Comparison of ENCODE assay signal across 7 cellular contexts in genomic region chr3:107524214-107525100, GRCh38. TPM values are rescaled to one million over a fixed set of nuclear protein-coding genes. Genes with fewer than 3 reads are reported as not detected.
DNase-seq lines count a peak whose midpoint lies in the region; ATAC-seq, FAIRE-seq and TF ChIP-seq lines count a peak whose summit lies in the region.

No MANE protein-coding gene starts in this region.

- TF ChIP-seq POLR2A in GM12891 (IDR thresholded peaks at IDR 0.05; ENCODE audit: low read depth, low read length): 0 out of 2 replicates have a peak, but pooled peaks have one; percentile 24
- no peak for TF ChIP-seq POLR2A in lower leg skin (IDR thresholded peaks at IDR 0.05)

- H3K4me3 ChIP-seq in duodenal mucosa (ENCODE audit: low read depth in 1 of 2, low read length in 2 of 2) (peak overlapping the region; percentile 89 to 96), lower leg skin (ENCODE audit: low read depth, poor library complexity, severe bottlenecking) (peak overlapping the region; percentile 63)

- no peaks in the 10 kb centered on the region for H3K36me3 ChIP-seq in duodenal mucosa (ENCODE audit: control insufficient read depth in 1 of 2, insufficient read depth in 2 of 2, low read length in 2 of 2)

- H3K9ac ChIP-seq in duodenal mucosa (ENCODE audit: low read depth in 1 of 2, low read length in 2 of 2): peak overlapping the region; percentile 82 to 83

- no peak for TF ChIP-seq CTCF in lower leg skin (IDR thresholded peaks at IDR 0.05)

- peaks cover 7 to 11% of the 10 kb centered on the region in 2 donors for H3K4me1 ChIP-seq in duodenal mucosa (ENCODE audit: control insufficient read depth in 1 of 2, insufficient read depth in 2 of 2, low read length in 2 of 2)

- intact Hi-C loops in lower leg skin (cut with DNase I; ENCODE audit: low total_unique reads): no loop called here

- H3K27me3 ChIP-seq in duodenal mucosa (ENCODE audit: control insufficient read depth in 1 of 2, insufficient read depth in 2 of 2, low read length in 2 of 2): no peaks in the 10 kb centered on the region

- no peak for ATAC-seq in GM21825 (IDR thresholded peaks at IDR 0.05; ENCODE audit: unreplicated experiment)

- WGBS in lower leg skin, 2 donors: 0% methylated on average over 30 to 40 of the region's 47 CpGs

- no peaks in the 10 kb centered on the region for H3K9me3 ChIP-seq in duodenal mucosa (ENCODE audit: control insufficient read depth in 1 of 2, low read length in 2 of 2)

- FAIRE-seq in GM12891 (lab: Jason Lieb, UNC): no peak

- peak overlapping the region; percentile 86 for H3K27ac ChIP-seq in duodenal mucosa (ENCODE audit: low read depth, low read length)

- DNase-seq in GM12891 (ENCODE audit: insufficient read length, low spot score) (peak; percentile 6), NAMALWA (ENCODE audit: low spot score) (peak; percentile 72), lower leg skin (ENCODE audit: low spot score in 2 of 2) (peak; percentile 46 to 88)
- DNase-seq in activated CD4-positive, alpha-beta T cell treated with anti-CD3 and anti-CD28 coated beads, Interleukin-2, amount 50 U/mL, for 4 hours: peak; percentile 36 to 41
- peak; percentile 41 to 42 for DNase-seq in stimulated activated CD4-positive, alpha-beta T cell treated with anti-CD3 and anti-CD28 coated beads, Interleukin-4, amount 100 ng/mL, for 4 hours

TF ChIP-seq in GM12891, 5 proteins besides CTCF, POLR2A, EP300 and RAD21:
- TF ChIP-seq POU2F2 (IDR thresholded peaks at IDR 0.05; ENCODE audit: low read depth, low read length) (no peak), PAX5 (IDR thresholded peaks at IDR 0.05; ENCODE audit: insufficient read depth, low read length, severe bottlenecking) (no peak), TAF1 (IDR thresholded peaks at IDR 0.05; ENCODE audit: low read depth, low read length) (no peak), POLR2AphosphoS5 (IDR thresholded peaks at IDR 0.05; ENCODE audit: low read depth, low read length) (no peak; the same call in 1 of the 2 replicates), SPI1 (IDR thresholded peaks at IDR 0.05; ENCODE audit: low read depth, low read length) (no peak)

RNA-seq across cellular contexts. Expression of gene BBX, which starts 1.7 kb away (rescaled TPM):
- 11.1 TPM for polyA plus RNA-seq in GM12891 (2012; ENCODE audit: low read depth, missing spikeins)
- 10 to 100 TPM; 26.5 to 45.8 (median 28.0) TPM for total RNA-seq in lower leg skin

Comparison
In these comparisons a context has a peak if more than half of its experiments do, and no peak if none do; other contexts are left out.
1. DNase-seq: peak in every context shown above with its lines; median percentile 72 in NAMALWA; 67 in lower leg skin; 42 in stimulated activated CD4-positive, alpha-beta T cell treated with anti-CD3 and anti-CD28 coated beads, Interleukin-4, amount 100 ng/mL, for 4 hours; 38 in activated CD4-positive, alpha-beta T cell treated with anti-CD3 and anti-CD28 coated beads, Interleukin-2, amount 50 U/mL, for 4 hours; 6 in GM12891.